ENCODE assay signal across 36 cellular contexts in the genomic region with DNA sequence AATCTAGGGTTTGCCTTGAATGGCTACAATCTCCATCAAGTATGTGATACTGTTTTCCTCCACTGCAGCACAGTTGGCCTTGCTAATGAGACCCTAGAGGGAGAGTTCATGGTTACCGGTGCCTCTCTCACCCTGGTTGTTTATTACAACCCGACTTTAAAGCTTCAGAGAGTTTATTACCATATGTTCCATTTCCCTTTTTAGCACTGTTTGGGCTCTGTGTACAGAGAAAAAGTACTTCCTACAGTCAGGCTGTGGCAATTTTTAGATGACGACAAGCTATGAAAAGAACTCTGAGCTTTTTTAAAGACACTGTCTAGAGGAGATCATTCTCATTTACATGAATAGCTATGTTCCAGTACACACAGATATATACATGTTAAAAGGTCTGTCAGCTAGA. TPM values are rescaled to one million over a fixed set of nuclear protein-coding genes. Genes with fewer than 3 reads are reported as not detected.
"Had no signal": no experiment of that assay in that cellular context is flagged by ENCODE, and none has a peak within 500 bp of the region (broad histone marks: within the 10 kb centered on the region; RNA-seq: fewer than 3 reads in every experiment).

No MANE protein-coding gene starts in this region.

- H3K27ac ChIP-seq: body of pancreas, esophagus muscularis mucosa, foreskin keratinocyte, gastrocnemius medialis, heart right ventricle, hepatocyte had no signal

- H3K27me3 Mint-ChIP-seq: activated CD4-positive, alpha-beta memory T cell treated with anti-CD3 and anti-CD28 coated beads for 36 hours; activated CD4-positive, alpha-beta T cell treated with anti-CD3 and anti-CD28 coated beads for 36 hours; activated CD4-positive, alpha-beta T cell treated with anti-CD3 and anti-CD28 coated beads, Interleukin-2, amount 10 ng/mL, durations not matched to agents 24 days and 14 days; activated CD8-positive, alpha-beta memory T cell treated with anti-CD3 and anti-CD28 coated beads, Interleukin-2, amount 10 ng/mL, durations not matched to agents 7 days and 5 days; activated T-cell treated with anti-CD3 and anti-CD28 coated beads, Interleukin-2, amount 50 U/mL, for 24 hours; effector memory CD8-positive, alpha-beta T cell; T-helper 17 cell had no signal

- ATAC-seq: activated CD4-positive, alpha-beta T cell treated with anti-CD3 and anti-CD28 coated beads for 36 hours; activated CD8-positive, alpha-beta memory T cell treated with anti-CD3 and anti-CD28 coated beads, Interleukin-2, amount 10 ng/mL, durations not matched to agents 7 days and 5 days; activated CD8-positive, alpha-beta T cell treated with anti-CD3 and anti-CD28 coated beads, Interleukin-2, amount 10 ng/mL, durations not matched to agents 7 days and 5 days; activated T-cell treated with anti-CD3 and anti-CD28 coated beads, Interleukin-2, amount 50 U/mL, for 72 hours; body of pancreas; effector memory CD8-positive, alpha-beta T cell; foreskin keratinocyte; gastrocnemius medialis; T-helper 17 cell had no signal

- H3K4me1 Mint-ChIP-seq: activated CD4-positive, alpha-beta T cell treated with anti-CD3 and anti-CD28 coated beads for 36 hours; activated CD4-positive, alpha-beta T cell treated with anti-CD3 and anti-CD28 coated beads, Interleukin-2, amount 10 ng/mL, durations not matched to agents 24 days and 14 days; activated CD8-positive, alpha-beta memory T cell treated with anti-CD3 and anti-CD28 coated beads, Interleukin-2, amount 10 ng/mL, durations not matched to agents 7 days and 5 days; T-helper 17 cell had no signal

- H3K4me3 ChIP-seq: body of pancreas, esophagus muscularis mucosa, gastrocnemius medialis, heart right ventricle, hepatocyte had no signal

- H3K4me2 ChIP-seq: hepatocyte had no signal

- DNase-seq: activated CD4-positive, alpha-beta memory T cell treated with anti-CD3 and anti-CD28 coated beads for 36 hours; activated CD4-positive, alpha-beta T cell treated with anti-CD3 and anti-CD28 coated beads for 36 hours; activated CD4-positive, alpha-beta T cell treated with anti-CD3 and anti-CD28 coated beads, Interleukin-2, amount 10 ng/mL, durations not matched to agents 24 days and 14 days; activated CD4-positive, CD25-positive, alpha-beta regulatory T cell; activated CD4-positive, CD25-positive, alpha-beta regulatory T cell treated with anti-CD3 and anti-CD28 coated beads, Interleukin-2, amount 50 U/mL, for 72 hours; activated CD8-positive, alpha-beta memory T cell treated with anti-CD3 and anti-CD28 coated beads, Interleukin-2, amount 10 ng/mL, durations not matched to agents 7 days and 5 days; activated CD8-positive, alpha-beta memory T cell treated with anti-CD3 and anti-CD28 coated beads, Interleukin-2, amount 50 U/mL, for 4 hours; activated CD8-positive, alpha-beta T cell treated with anti-CD3 and anti-CD28 coated beads, Interleukin-2, amount 10 ng/mL, durations not matched to agents 7 days and 5 days; activated effector memory CD4-positive, alpha-beta T cell treated with Interleukin-2 at 50 U/mL for 16 hours; activated gamma-delta T cell treated with Interleukin-2 at 50 U/mL for 16 hours; activated naive CD4-positive, alpha-beta T cell treated with anti-CD3 and anti-CD28 coated beads, Interleukin-2, amount 50 U/mL, for 16 hours; activated naive CD4-positive, alpha-beta T cell treated with Interleukin-2 at 50 U/mL for 16 hours; activated T-cell treated with anti-CD3 and anti-CD28 coated beads for 4 hours; activated T-cell treated with anti-CD3 and anti-CD28 coated beads, Interleukin-2, amount 50 U/mL, for 24 hours; activated T-cell treated with anti-CD3 and anti-CD28 coated beads, Interleukin-2, amount 50 U/mL, for 72 hours; amygdala; aorta; body of pancreas; caudate nucleus; cortex of kidney; dermis blood vessel endothelial cell; effector CD4-positive, alpha-beta T cell; effector memory CD8-positive, alpha-beta T cell; erythroblast; foreskin keratinocyte; gastrocnemius medialis; heart right ventricle; T-helper 17 cell; T1000 had no signal

- H3K36me3 ChIP-seq: esophagus muscularis mucosa, gastrocnemius medialis, heart right ventricle had no signal

- H3K9me3 ChIP-seq: body of pancreas, esophagus muscularis mucosa, gastrocnemius medialis, heart right ventricle had no signal

- H3K4me3 Mint-ChIP-seq: activated CD4-positive, alpha-beta memory T cell treated with anti-CD3 and anti-CD28 coated beads for 36 hours; activated CD4-positive, alpha-beta T cell treated with anti-CD3 and anti-CD28 coated beads for 36 hours; activated CD4-positive, alpha-beta T cell treated with anti-CD3 and anti-CD28 coated beads, Interleukin-2, amount 10 ng/mL, durations not matched to agents 24 days and 14 days; activated CD8-positive, alpha-beta memory T cell treated with anti-CD3 and anti-CD28 coated beads, Interleukin-2, amount 10 ng/mL, durations not matched to agents 7 days and 5 days; activated CD8-positive, alpha-beta T cell treated with anti-CD3 and anti-CD28 coated beads, Interleukin-2, amount 10 ng/mL, durations not matched to agents 7 days and 5 days; activated naive CD8-positive, alpha-beta T cell; activated T-cell treated with anti-CD3 and anti-CD28 coated beads, Interleukin-2, amount 50 U/mL, for 24 hours; activated T-cell treated with anti-CD3 and anti-CD28 coated beads, Interleukin-2, amount 50 U/mL, for 72 hours; effector memory CD8-positive, alpha-beta T cell; T-helper 17 cell; T-helper 2 cell treated with Interferon-gamma antibody and Interleukin-4, amounts not matched to agents 5 μg/mL and 100 μg/mL, for 36 hours had no signal

- H3K4me1 ChIP-seq: body of pancreas, foreskin keratinocyte, gastrocnemius medialis, heart right ventricle had no signal

- H3K9me3 Mint-ChIP-seq: activated CD4-positive, alpha-beta T cell treated with anti-CD3 and anti-CD28 coated beads, Interleukin-2, amount 10 ng/mL, durations not matched to agents 24 days and 14 days; T-helper 2 cell treated with Interferon-gamma antibody and Interleukin-4, amounts not matched to agents 5 μg/mL and 100 μg/mL, for 36 hours had no signal

- H3K27ac Mint-ChIP-seq: activated CD4-positive, alpha-beta memory T cell treated with anti-CD3 and anti-CD28 coated beads for 36 hours; activated CD4-positive, alpha-beta T cell treated with anti-CD3 and anti-CD28 coated beads for 36 hours; activated CD4-positive, alpha-beta T cell treated with anti-CD3 and anti-CD28 coated beads, Interleukin-2, amount 10 ng/mL, durations not matched to agents 24 days and 14 days; activated CD8-positive, alpha-beta memory T cell treated with anti-CD3 and anti-CD28 coated beads, Interleukin-2, amount 10 ng/mL, durations not matched to agents 7 days and 5 days; activated CD8-positive, alpha-beta T cell treated with anti-CD3 and anti-CD28 coated beads, Interleukin-2, amount 10 ng/mL, durations not matched to agents 7 days and 5 days; activated naive CD8-positive, alpha-beta T cell; activated T-cell treated with anti-CD3 and anti-CD28 coated beads, Interleukin-2, amount 50 U/mL, for 24 hours; activated T-cell treated with anti-CD3 and anti-CD28 coated beads, Interleukin-2, amount 50 U/mL, for 72 hours; effector memory CD8-positive, alpha-beta T cell; T-helper 17 cell; T-helper 2 cell treated with Interferon-gamma antibody and Interleukin-4, amounts not matched to agents 5 μg/mL and 100 μg/mL, for 36 hours had no signal

- H3K27me3 ChIP-seq: body of pancreas, esophagus muscularis mucosa, foreskin keratinocyte, gastrocnemius medialis, heart right ventricle, hepatocyte had no signal

- H3K36me3 Mint-ChIP-seq: activated CD4-positive, alpha-beta memory T cell treated with anti-CD3 and anti-CD28 coated beads for 36 hours; activated CD8-positive, alpha-beta memory T cell treated with anti-CD3 and anti-CD28 coated beads, Interleukin-2, amount 10 ng/mL, durations not matched to agents 7 days and 5 days; activated naive CD8-positive, alpha-beta T cell had no signal

RNA-seq across cellular contexts. Expression of a gene that starts 48.8 kb away (rescaled TPM):
- total RNA-seq: activated CD4-positive, alpha-beta memory T cell treated with anti-CD3 and anti-CD28 coated beads for 36 hours; activated CD4-positive, alpha-beta T cell treated with anti-CD3 and anti-CD28 coated beads for 36 hours; activated CD4-positive, alpha-beta T cell treated with anti-CD3 and anti-CD28 coated beads, Interleukin-2, amount 10 ng/mL, durations not matched to agents 24 days and 14 days; activated CD8-positive, alpha-beta memory T cell treated with anti-CD3 and anti-CD28 coated beads for 36 hours; activated CD8-positive, alpha-beta memory T cell treated with anti-CD3 and anti-CD28 coated beads, Interleukin-2, amount 10 ng/mL, durations not matched to agents 7 days and 5 days; activated CD8-positive, alpha-beta T cell treated with anti-CD3 and anti-CD28 coated beads, Interleukin-2, amount 10 ng/mL, durations not matched to agents 7 days and 5 days; activated T-cell treated with anti-CD3 and anti-CD28 coated beads, Interleukin-2, amount 50 U/mL, for 72 hours; chondrocyte; foreskin keratinocyte; glomerular endothelial cell; T-helper 17 cell had no signal
